In the genomic region with DNA sequence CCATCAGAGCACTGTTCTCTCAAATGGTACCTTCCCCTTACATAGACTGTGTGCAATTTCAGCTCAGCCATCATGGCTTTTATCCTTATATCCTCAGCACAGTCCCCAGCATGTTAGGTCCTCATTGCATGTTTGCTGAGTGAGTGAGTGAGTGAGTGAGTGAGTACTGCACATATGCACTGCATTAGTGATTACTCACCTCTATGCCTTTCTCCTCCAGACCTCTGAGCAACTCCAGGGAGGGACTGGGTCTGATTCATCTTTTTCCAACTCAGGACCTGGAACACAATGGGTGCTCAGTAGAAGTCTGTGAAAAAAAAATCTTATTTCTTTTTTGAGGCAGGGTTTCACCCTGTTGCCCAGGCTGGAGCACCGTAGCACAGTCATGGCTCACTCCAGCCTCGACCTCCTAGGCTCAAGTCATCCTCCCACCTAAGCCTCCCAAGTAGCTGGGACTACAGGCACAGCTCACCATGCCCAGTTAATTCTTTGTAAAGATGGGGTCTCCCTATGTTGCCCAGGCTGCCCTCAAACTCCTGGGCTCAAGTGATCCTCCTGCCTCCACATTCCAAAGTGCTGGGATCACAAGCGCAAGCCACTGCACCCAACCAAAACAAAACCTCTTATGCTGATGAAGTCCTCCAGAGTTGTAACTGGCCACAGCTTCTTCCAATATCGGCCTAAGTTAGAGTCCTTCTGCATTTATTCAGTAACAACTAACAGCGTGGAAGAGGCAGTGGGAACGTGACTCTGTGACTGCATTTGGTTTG, we compare ENCODE assay signal across 14 cellular contexts. TPM values are rescaled to one million over a fixed set of nuclear protein-coding genes. Genes with fewer than 3 reads are reported as not detected.
DNase-seq lines count a peak whose midpoint lies in the region; ATAC-seq and TF ChIP-seq lines count a peak whose summit lies in the region.
"Had no signal": no experiment of that assay in that cellular context is flagged by ENCODE, and none has a peak within 500 bp of the region (broad histone marks: within the 10 kb centered on the region; RNA-seq: fewer than 3 reads in every experiment).

No MANE protein-coding gene starts in this region.

- no peak overlapping the region for H2BK15ac ChIP-seq in neuronal stem cell (ENCODE audit: low read length)

- H3K9me3 ChIP-seq in CD8-positive, alpha-beta T cell (ENCODE audit: low read length), result no peaks in the 10 kb centered on the region
- peaks cover 4 to 11% of the 10 kb centered on the region in 2 donors for H3K9me3 ChIP-seq in neuronal stem cell (replicated peaks in 1 of 2; ENCODE audit: control insufficient read depth in 2 of 2, insufficient read depth in 1 of 2, low read depth in 1 of 2, low read length in 2 of 2)
- H3K9me3 ChIP-seq: HAP-1, SJCRH30, suprapubic skin had no signal

- no peaks in the 10 kb centered on the region for H3K27me3 Mint-ChIP-seq in CD8-positive, alpha-beta T cell (ENCODE audit: low read depth)

- no peak overlapping the region for H2BK5ac ChIP-seq in neuronal stem cell (ENCODE audit: low read length)

- H3K4me2 ChIP-seq in neuronal stem cell (ENCODE audit: insufficient read depth, low read length, poor library complexity, severe bottlenecking), result no peak overlapping the region

- no peak overlapping the region for H2AFZ ChIP-seq in neuronal stem cell (ENCODE audit: low read length)

- peaks cover 9% of the 10 kb centered on the region for H3K4me1 Mint-ChIP-seq in CD8-positive, alpha-beta T cell (ENCODE audit: low read depth)

- ATAC-seq in HG03457 (IDR thresholded peaks at IDR 0.05; ENCODE audit: unreplicated experiment), result no peak
- ATAC-seq in CD8-positive, alpha-beta T cell, result no peak

- no peak overlapping the region for H3K9ac ChIP-seq in neuronal stem cell (ENCODE audit: low read depth, low read length, poor library complexity)

- no peak overlapping the region for H2AK5ac ChIP-seq in neuronal stem cell (ENCODE audit: low read depth, low read length)

- no peak overlapping the region for H4K91ac ChIP-seq in neuronal stem cell (ENCODE audit: low read depth, low read length, poor library complexity)

- intact Hi-C loops in CD8-positive, alpha-beta T cell (cut with DNase I, micrococcal nuclease), result no loop called here

- CTCF ChIA-PET in CD8-positive, alpha-beta T cell (lab: Charles Lee), result interaction anchor here (0.6 to 2.4 kb wide), 8 partner anchors 10 to 27 kb away, joined by 3 to 9 read pairs (median 4); no protein-coding TSS in a partner anchor

- no peaks in the 10 kb centered on the region for H3K36me3 Mint-ChIP-seq in CD8-positive, alpha-beta T cell

- no peaks in the 10 kb centered on the region for H3K79me1 ChIP-seq in neuronal stem cell (ENCODE audit: low read depth, low read length)

- H3K27me3 ChIP-seq in kidney epithelial cell (ENCODE audit: control insufficient read depth, insufficient read depth, low read length) (no peaks in the 10 kb centered on the region), neuronal stem cell (ENCODE audit: control insufficient read depth in 3 of 3, insufficient read depth in 3 of 3, low read depth in 1 of 3, low read length in 3 of 3) (no peaks in the 10 kb centered on the region)
- no peaks in the 10 kb centered on the region for H3K27me3 ChIP-seq in CD8-positive, alpha-beta T cell (ENCODE audit: insufficient read depth, low read length)
- H3K27me3 ChIP-seq: cardiac muscle cell had no signal

- peaks cover 5% of the 10 kb centered on the region for H3K4me1 ChIP-seq in CD8-positive, alpha-beta T cell (ENCODE audit: insufficient read depth, low read length)
- H3K4me1 ChIP-seq in neuronal stem cell (ENCODE audit: control insufficient read depth in 2 of 2, insufficient read depth in 1 of 2, low read depth in 1 of 2, low read length in 2 of 2), result no peaks in the 10 kb centered on the region
- H3K4me1 ChIP-seq: SJCRH30, suprapubic skin had no signal

- no peak overlapping the region for H3K18ac ChIP-seq in neuronal stem cell (ENCODE audit: low read length)

- H3K9me3 Mint-ChIP-seq in CD8-positive, alpha-beta T cell, result no peaks in the 10 kb centered on the region

- H3K4ac ChIP-seq in neuronal stem cell (ENCODE audit: low read length), result no peak overlapping the region

- H3K23ac ChIP-seq in neuronal stem cell (ENCODE audit: low read depth, low read length, poor library complexity), result no peak overlapping the region

- H2BK12ac ChIP-seq in neuronal stem cell (ENCODE audit: low read length), result no peak overlapping the region

- H2BK120ac ChIP-seq in neuronal stem cell (ENCODE audit: low read depth, low read length), result no peak overlapping the region

- no peak overlapping the region for H3K14ac ChIP-seq in neuronal stem cell (ENCODE audit: low read length)

- H3K4me3 Mint-ChIP-seq in CD8-positive, alpha-beta T cell, result no peak overlapping the region

- H3K36me3 ChIP-seq in kidney epithelial cell (ENCODE audit: control insufficient read depth, insufficient read depth, low read length) (no peaks in the 10 kb centered on the region), neuronal stem cell (replicated peaks in 1 of 2; ENCODE audit: control insufficient read depth in 2 of 2, insufficient read depth in 2 of 2, low read length in 2 of 2) (no peaks in the 10 kb centered on the region)
- H3K36me3 ChIP-seq in CD8-positive, alpha-beta T cell (ENCODE audit: insufficient read depth, low read length), result no peaks in the 10 kb centered on the region
- H3K36me3 ChIP-seq: cardiac muscle cell, HAP-1, SJCRH30, suprapubic skin had no signal

- TF ChIP-seq CTCF in AG09319 (IDR thresholded peaks at IDR 0.05; ENCODE audit: low read depth, low read length) (no peak), kidney epithelial cell (IDR thresholded peaks at IDR 0.05; ENCODE audit: insufficient read depth, low read length, poor library complexity, severe bottlenecking) (no peak)
- TF ChIP-seq CTCF in CD8-positive, alpha-beta T cell (IDR thresholded peaks at IDR 0.05), result no peak

- no peak overlapping the region for H4K8ac ChIP-seq in neuronal stem cell (ENCODE audit: low read depth, low read length)

- DNase-seq in AG09319 (ENCODE audit: extremely low read depth, low read depth), result peak; percentile 68
- peak; percentile 96 for DNase-seq in HT1080 (ENCODE audit: low read depth)
- peak; percentile 82 for DNase-seq in astrocyte of the hippocampus (ENCODE audit: low read depth, low spot score)
- peak; percentile 92 for DNase-seq in kidney epithelial cell (ENCODE audit: low read depth)
- DNase-seq in CD8-positive, alpha-beta T cell, result no peak
- no peak for DNase-seq in 8988T
- DNase-seq in neuronal stem cell (ENCODE audit: low spot score), result no peak
- DNase-seq: activated CD8-positive, alpha-beta memory T cell treated with anti-CD3 and anti-CD28 coated beads for 24 hours; NCI-H2107 had no signal

- WGBS in neuronal stem cell (ENCODE audit: extremely low coverage in 2 of 2, insufficient read length in 2 of 2, insufficient replicate concordance in 1 of 2), 2 donors, result no CpG with 5 or more reads among the region's 6 CpGs

- H3K27ac Mint-ChIP-seq in CD8-positive, alpha-beta T cell, result no peak overlapping the region

- no peak overlapping the region for H3K4me3 ChIP-seq in kidney epithelial cell (ENCODE audit: low read depth, low read length)
- H3K4me3 ChIP-seq in CD8-positive, alpha-beta T cell (ENCODE audit: low read depth, low read length), result no peak overlapping the region
- H3K4me3 ChIP-seq in neuronal stem cell (ENCODE audit: low read length in 2 of 2), result no peak overlapping the region
- H3K4me3 ChIP-seq: cardiac muscle cell, HAP-1, SJCRH30, suprapubic skin had no signal

- H3K27ac ChIP-seq in CD8-positive, alpha-beta T cell (ENCODE audit: low read depth, low read length), result no peak overlapping the region
- H3K27ac ChIP-seq in neuronal stem cell (replicated peaks; ENCODE audit: low read length), result no peak overlapping the region
- H3K27ac ChIP-seq: cardiac muscle cell, SJCRH30, suprapubic skin had no signal

- POLR2A ChIA-PET in CD8-positive, alpha-beta T cell (lab: Charles Lee), result interaction anchor here (1.8 kb wide), 1 partner anchor 14 kb away, joined by 6 read pairs; no protein-coding TSS in a partner anchor

RNA-seq across cellular contexts. Expression of a gene that starts 23.7 kb away (rescaled TPM):
- not detected in 2 replicates for total RNA-seq in HT1080 (2014; rRNA removed; shearing (Covaris generic))
- not detected in 2 replicates for polyA plus RNA-seq in HT1080 (2015; cell fraction: cytosol; rRNA removed)
- polyA plus RNA-seq in HT1080 (2015; cell fraction: nucleus; rRNA removed), result not detected in 2 replicates
- total RNA-seq in kidney epithelial cell, result not detected in 2 replicates
- not detected for total RNA-seq in CD8-positive, alpha-beta T cell
- polyA plus RNA-seq in neuronal stem cell (2013, experiment 1 of 2), result not detected
- not detected for polyA plus RNA-seq in neuronal stem cell (2013, experiment 2 of 2)
- total RNA-seq: cardiac muscle cell, SJCRH30, suprapubic skin had no signal
- polyA plus RNA-seq: cardiac muscle cell had no signal

RNA-seq across cellular contexts. Expression of a gene that starts 32.3 kb away (rescaled TPM):
- total RNA-seq in HT1080 (2014; rRNA removed; shearing (Covaris generic)), result 69.9 and 75.6 TPM in 2 replicates
- 44.8 and 45.7 TPM in 2 replicates for polyA plus RNA-seq in HT1080 (2015; cell fraction: cytosol; rRNA removed)
- polyA plus RNA-seq in HT1080 (2015; cell fraction: nucleus; rRNA removed), result 121 and 126 TPM in 2 replicates
- total RNA-seq in kidney epithelial cell, result 9.5 and 11.8 TPM in 2 replicates
- total RNA-seq in CD8-positive, alpha-beta T cell, result under 1 TPM; 0.58 to 0.81 TPM
- polyA plus RNA-seq in neuronal stem cell (2013, experiment 1 of 2), result 90.4 TPM
- polyA plus RNA-seq in neuronal stem cell (2013, experiment 2 of 2), result 92.2 TPM

RNA-seq across cellular contexts. Expression of a gene that starts 32.8 kb away (rescaled TPM):
- total RNA-seq in HT1080 (2014; rRNA removed; shearing (Covaris generic)), result not detected in 2 replicates
- polyA plus RNA-seq in HT1080 (2015; cell fraction: cytosol; rRNA removed), result not detected in 2 replicates
- polyA plus RNA-seq in HT1080 (2015; cell fraction: nucleus; rRNA removed), result 0.35 and 0.93 TPM in 2 replicates
- total RNA-seq in kidney epithelial cell, result 4.7 TPM in 1 of 2 replicates, not detected in the other
- total RNA-seq in CD8-positive, alpha-beta T cell, result 100 to 1,000 TPM; 117 to 128 TPM
- 7.6 TPM for polyA plus RNA-seq in neuronal stem cell (2013, experiment 1 of 2)
- polyA plus RNA-seq in neuronal stem cell (2013, experiment 2 of 2), result 7.7 TPM
- total RNA-seq: SJCRH30 had no signal

RNA-seq across cellular contexts. Expression of a gene that starts 33.0 kb away (rescaled TPM):
- 3.9 and 4.2 TPM in 2 replicates for total RNA-seq in HT1080 (2014; rRNA removed; shearing (Covaris generic))
- 6.2 and 11.0 TPM in 2 replicates for polyA plus RNA-seq in HT1080 (2015; cell fraction: cytosol; rRNA removed)
- polyA plus RNA-seq in HT1080 (2015; cell fraction: nucleus; rRNA removed), result 4.1 and 4.6 TPM in 2 replicates
- 11.5 and 12.2 TPM in 2 replicates for total RNA-seq in kidney epithelial cell
- 1 to 10 TPM in 1 of 2 experiments, not detected in 1; 1.2 TPM for total RNA-seq in CD8-positive, alpha-beta T cell
- polyA plus RNA-seq in neuronal stem cell (2013, experiment 1 of 2), result 11.3 TPM
- polyA plus RNA-seq in neuronal stem cell (2013, experiment 2 of 2), result 11.9 TPM

Comparison
In these comparisons a context has a peak if more than half of its experiments do, and no peak if none do; other contexts are left out.
1. DNase-seq: peak in AG09319 (single experiment), HT1080 (single experiment), astrocyte of the hippocampus (single experiment) and kidney epithelial cell (single experiment); none in CD8-positive, alpha-beta T cell (0 of 7), 8988T (single experiment) and neuronal stem cell (single experiment).
2. RNA of a gene that starts 32.8 kb away (total RNA-seq): 117 to 128 TPM in CD8-positive, alpha-beta T cell; 4.7 TPM in kidney epithelial cell and not detected in HT1080; every median in the first group is over 10 times any median in the second.